In genomic region chr19:2289714-2290435, GRCh38 we compare ENCODE assay signal across 9 cellular contexts. TPM values are rescaled to one million over a fixed set of nuclear protein-coding genes. Genes with fewer than 3 reads are reported as not detected.
DNase-seq lines count a peak whose midpoint lies in the region; ATAC-seq and TF ChIP-seq lines count a peak whose summit lies in the region.
"Had no signal": no experiment of that assay in that cellular context is flagged by ENCODE, and none has a peak within 500 bp of the region (broad histone marks: within the 10 kb centered on the region; RNA-seq: fewer than 3 reads in every experiment).

No MANE protein-coding gene starts in this region.

- no peak for TF ChIP-seq CTCF in OCI-LY3 (IDR thresholded peaks at IDR 0.05; ENCODE audit: low read depth, low read length)
- TF ChIP-seq CTCF in lower leg skin (IDR thresholded peaks at IDR 0.05) = no peak
- no peak for TF ChIP-seq CTCF in type B pancreatic cell (conservative IDR thresholded peaks at IDR 0.05)

- H3K27me3 ChIP-seq in OCI-LY3 (ENCODE audit: low read depth, low read length) = peaks cover 26% of the 10 kb centered on the region

- H3K27ac Mint-ChIP-seq in activated naive CD8-positive, alpha-beta T cell treated with anti-CD3 and anti-CD28 coated beads, Interleukin-2, amount 10 ng/mL, durations not matched to agents 7 days and 5 days = peak overlapping the region; percentile 96
- H3K27ac Mint-ChIP-seq in type B pancreatic cell = no peak overlapping the region

- no peaks in the 10 kb centered on the region for H3K9me3 Mint-ChIP-seq in activated naive CD8-positive, alpha-beta T cell treated with anti-CD3 and anti-CD28 coated beads, Interleukin-2, amount 10 ng/mL, durations not matched to agents 7 days and 5 days
- H3K9me3 Mint-ChIP-seq in type B pancreatic cell = no peaks in the 10 kb centered on the region

- intact Hi-C loops in lower leg skin (cut with DNase I; ENCODE audit: low total_unique reads) = no loop called here

- no peak for TF ChIP-seq POLR2A in lower leg skin (IDR thresholded peaks at IDR 0.05)

- no peaks in the 10 kb centered on the region for H3K36me3 ChIP-seq in OCI-LY3 (replicated peaks; ENCODE audit: low read depth, low read length)

- no peaks in the 10 kb centered on the region for H4K20me1 ChIP-seq in OCI-LY3 (ENCODE audit: insufficient read depth, low read length)

- H3K9ac ChIP-seq in OCI-LY3 (ENCODE audit: low read length) = peak overlapping the region; percentile 68

- peaks cover 16% of the 10 kb centered on the region for H3K4me1 Mint-ChIP-seq in activated naive CD8-positive, alpha-beta T cell treated with anti-CD3 and anti-CD28 coated beads, Interleukin-2, amount 10 ng/mL, durations not matched to agents 7 days and 5 days
- H3K4me1 Mint-ChIP-seq in type B pancreatic cell (ENCODE audit: unreplicated experiment) = peaks cover 5% of the 10 kb centered on the region

- no peaks in the 10 kb centered on the region for H3K79me2 ChIP-seq in OCI-LY3 (ENCODE audit: low read length)

- peak overlapping the region; percentile 77 for H3K4me3 ChIP-seq in OCI-LY3 (ENCODE audit: low read length)
- peak overlapping the region; percentile 22 for H3K4me3 ChIP-seq in lower leg skin (ENCODE audit: low read depth, poor library complexity, severe bottlenecking)

- H3K4me3 Mint-ChIP-seq in activated naive CD8-positive, alpha-beta T cell treated with anti-CD3 and anti-CD28 coated beads, Interleukin-2, amount 10 ng/mL, durations not matched to agents 7 days and 5 days = peak overlapping the region; percentile 91
- H3K4me3 Mint-ChIP-seq in type B pancreatic cell = peak overlapping the region; percentile 77

- peaks cover 15% of the 10 kb centered on the region for H3K36me3 Mint-ChIP-seq in activated naive CD8-positive, alpha-beta T cell treated with anti-CD3 and anti-CD28 coated beads, Interleukin-2, amount 10 ng/mL, durations not matched to agents 7 days and 5 days
- no peaks in the 10 kb centered on the region for H3K36me3 Mint-ChIP-seq in type B pancreatic cell

- DNase-seq in DMS 273 (lab: John Stamatoyannopoulos, UW; ENCODE audit: unreplicated experiment) (peak; percentile 49), DMS 273 treated with DMSO at 0.1 percent for 48 hours (lab: John Stamatoyannopoulos, UW) (no peak), lower leg skin (ENCODE audit: low spot score in 2 of 2) (no peak), type B pancreatic cell (ENCODE audit: extremely low spot score, unreplicated experiment) (no peak), HK-2 (ENCODE audit: unreplicated experiment) (no peak), NCI-H2107 (lab: John Stamatoyannopoulos, UW) (no peak)
- DNase-seq in activated naive CD8-positive, alpha-beta T cell treated with anti-CD3 and anti-CD28 coated beads, Interleukin-2, amount 10 ng/mL, durations not matched to agents 7 days and 5 days = peak; percentile 78

- H3K27me3 Mint-ChIP-seq in activated naive CD8-positive, alpha-beta T cell treated with anti-CD3 and anti-CD28 coated beads, Interleukin-2, amount 10 ng/mL, durations not matched to agents 7 days and 5 days = no peaks in the 10 kb centered on the region
- H3K27me3 Mint-ChIP-seq in type B pancreatic cell = peaks cover 85% of the 10 kb centered on the region

- no peaks in the 10 kb centered on the region for H3K9me3 ChIP-seq in OCI-LY3 (ENCODE audit: insufficient read depth, low read length)

- peaks cover 22% of the 10 kb centered on the region for H3K4me1 ChIP-seq in OCI-LY3 (ENCODE audit: low read length)

- peak; percentile 74 for ATAC-seq in activated naive CD8-positive, alpha-beta T cell treated with anti-CD3 and anti-CD28 coated beads, Interleukin-2, amount 10 ng/mL, durations not matched to agents 7 days and 5 days (ENCODE audit: low read depth)

- POLR2A ChIA-PET in activated naive CD8-positive, alpha-beta T cell treated with anti-CD3 and anti-CD28 coated beads, Interleukin-2, amount 10 ng/mL, durations not matched to agents 7 days and 5 days (lab: Charles Lee) = interaction anchor here (0.6 to 1.7 kb wide), 7 partner anchors 15 to 172 kb away, joined by 3 to 8 read pairs (median 4); partner anchors contain the start of genes LSM7 and SPPL2B

- 1 to 4% methylated on average over 18 to 57 of the region's 74 CpGs for WGBS in lower leg skin, 2 donors

- peak overlapping the region; percentile 50 for H3K27ac ChIP-seq in OCI-LY3 (ENCODE audit: low read length)

- H3K4me2 ChIP-seq in OCI-LY3 (ENCODE audit: low read length) = peak overlapping the region; percentile 97

- H2AFZ ChIP-seq in OCI-LY3 (ENCODE audit: low read depth, low read length) = peak overlapping the region; percentile 68

RNA-seq across cellular contexts. Expression of gene PEAK3, which starts 7.9 kb away (rescaled TPM):
- under 1 TPM in 1 of 2 experiments, not detected in 1; 0.14 TPM for total RNA-seq in activated naive CD8-positive, alpha-beta T cell treated with anti-CD3 and anti-CD28 coated beads, Interleukin-2, amount 10 ng/mL, durations not matched to agents 7 days and 5 days
- under 1 TPM; 0.30 to 0.97 (median 0.76) TPM for total RNA-seq in lower leg skin
- 0.10 TPM in 1 of 2 replicates, not detected in the other for total RNA-seq in type B pancreatic cell (ENCODE audit: low replicate concordance)
- total RNA-seq: pulmonary artery endothelial cell had no signal

RNA-seq across cellular contexts. Expression of gene LINGO3, which starts 18.1 kb away (rescaled TPM):
- under 1 TPM; 0.69 to 0.82 TPM for total RNA-seq in activated naive CD8-positive, alpha-beta T cell treated with anti-CD3 and anti-CD28 coated beads, Interleukin-2, amount 10 ng/mL, durations not matched to agents 7 days and 5 days
- total RNA-seq in lower leg skin = under 1 TPM in 1 of 4 donors, not detected in 3; 0.26 TPM
- total RNA-seq in type B pancreatic cell (ENCODE audit: low replicate concordance) = not detected in 2 replicates
- total RNA-seq: pulmonary artery endothelial cell had no signal

RNA-seq across cellular contexts. Expression of gene JSRP1, which starts 33.7 kb away (rescaled TPM):
- total RNA-seq in activated naive CD8-positive, alpha-beta T cell treated with anti-CD3 and anti-CD28 coated beads, Interleukin-2, amount 10 ng/mL, durations not matched to agents 7 days and 5 days = 1 to 10 TPM; 1.1 to 1.4 TPM
- total RNA-seq in lower leg skin (not detected), type B pancreatic cell (ENCODE audit: low replicate concordance) (0.72 TPM in 1 of 2 replicates, not detected in the other)

RNA-seq across cellular contexts. Expression of gene LSM7, which starts 38.5 kb away (rescaled TPM):
- total RNA-seq in activated naive CD8-positive, alpha-beta T cell treated with anti-CD3 and anti-CD28 coated beads, Interleukin-2, amount 10 ng/mL, durations not matched to agents 7 days and 5 days = 100 to 1,000 TPM; 111 to 125 TPM
- total RNA-seq in lower leg skin (100 to 1,000 TPM in 2 of 4 donors, 10 to 100 TPM in 2; 57.2 to 140 (median 94.9) TPM), type B pancreatic cell (ENCODE audit: low replicate concordance) (125 and 134 TPM in 2 replicates)

RNA-seq across cellular contexts. Expression of gene SPPL2B, which starts 38.6 kb away (rescaled TPM):
- total RNA-seq in activated naive CD8-positive, alpha-beta T cell treated with anti-CD3 and anti-CD28 coated beads, Interleukin-2, amount 10 ng/mL, durations not matched to agents 7 days and 5 days = 100 to 1,000 TPM in 1 of 2 experiments, 10 to 100 TPM in 1; 90.6 to 101 TPM
- 10 to 100 TPM; 36.1 to 84.7 (median 51.0) TPM for total RNA-seq in lower leg skin
- 131 and 149 TPM in 2 replicates for total RNA-seq in type B pancreatic cell (ENCODE audit: low replicate concordance)

Comparison
In these comparisons a context has a peak if more than half of its experiments do, and no peak if none do; other contexts are left out.
1. DNase-seq: peak in DMS 273 (single experiment) and activated naive CD8-positive, alpha-beta T cell treated with anti-CD3 and anti-CD28 coated beads, Interleukin-2, amount 10 ng/mL, durations not matched to agents 7 days and 5 days (single experiment); none in DMS 273 treated with DMSO at 0.1 percent for 48 hours (single experiment), lower leg skin (0 of 2), type B pancreatic cell (single experiment), HK-2 (single experiment) and NCI-H2107 (single experiment).